In the genomic region with DNA sequence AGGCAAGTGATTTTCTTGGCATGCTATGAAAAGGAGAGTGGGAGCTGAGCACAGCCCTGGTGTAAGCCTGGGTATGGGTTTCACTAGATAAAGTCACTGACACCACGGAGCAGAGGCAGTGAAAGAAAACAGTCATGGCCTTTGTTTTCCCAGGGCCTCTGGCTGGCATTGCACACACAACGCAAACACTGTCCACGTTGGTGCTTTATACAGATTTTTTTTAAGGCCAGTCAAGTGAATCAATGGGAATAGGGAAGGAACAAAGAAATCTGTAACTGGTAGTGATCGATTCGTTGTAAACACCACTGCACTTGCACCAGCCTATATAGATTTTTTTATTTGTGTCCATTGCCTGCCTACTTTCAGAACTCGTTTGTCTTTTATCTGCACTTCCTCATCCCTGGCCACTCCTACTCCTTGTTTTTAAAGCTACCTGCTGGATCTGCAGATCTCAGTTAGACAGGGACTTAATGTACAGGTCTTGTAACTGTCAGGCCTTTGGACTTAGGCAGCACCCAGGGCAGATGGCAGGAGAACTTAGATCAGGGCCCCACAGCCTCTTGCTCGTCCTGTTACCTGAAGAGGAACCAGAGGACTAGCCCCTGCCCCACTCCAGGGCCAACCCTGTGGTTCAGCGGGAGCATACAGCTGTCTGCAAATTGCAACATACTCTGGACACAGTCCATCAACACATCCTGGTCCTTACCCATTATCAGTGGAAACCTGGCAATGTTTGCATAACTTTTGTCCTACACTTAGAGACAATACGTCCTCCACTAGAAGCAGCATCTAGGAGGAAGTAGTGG, we compare ENCODE assay signal across 1 cellular context.
A peak's percentile ranks its signal among the peaks of the same experiment; 100 is the strongest.
TF ChIP-seq lines count a peak whose summit lies in the region.

No MANE protein-coding gene starts in this region.

TF ChIP-seq in A549, 52 proteins besides CTCF, POLR2A, EP300 and RAD21 (continued from another document):
- TF ChIP-seq, protein P1, sequence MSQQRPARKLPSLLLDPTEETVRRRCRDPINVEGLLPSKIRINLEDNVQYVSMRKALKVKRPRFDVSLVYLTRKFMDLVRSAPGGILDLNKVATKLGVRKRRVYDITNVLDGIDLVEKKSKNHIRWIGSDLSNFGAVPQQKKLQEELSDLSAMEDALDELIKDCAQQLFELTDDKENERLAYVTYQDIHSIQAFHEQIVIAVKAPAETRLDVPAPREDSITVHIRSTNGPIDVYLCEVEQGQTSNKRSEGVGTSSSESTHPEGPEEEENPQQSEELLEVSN (IDR thresholded peaks at IDR 0.05; ENCODE audit: borderline replicate concordance, low read depth), result no peak
- TF ChIP-seq FOSB (CRISPR knock-in tag; IDR thresholded peaks at IDR 0.05), result no peak
- no peak for TF ChIP-seq SMC3 (IDR thresholded peaks at IDR 0.05)
- TF ChIP-seq RARB (CRISPR knock-in tag; IDR thresholded peaks at IDR 0.05), result no peak
- TF ChIP-seq CBX2 (IDR thresholded peaks at IDR 0.05; ENCODE audit: borderline replicate concordance, low read depth), result no peak
- no peak for TF ChIP-seq EHMT2 (IDR thresholded peaks at IDR 0.05; ENCODE audit: low read depth)
- TF ChIP-seq FOXS1 (CRISPR knock-in tag; IDR thresholded peaks at IDR 0.05), result no peak
- no peak for TF ChIP-seq POLR2AphosphoS2 (conservative IDR thresholded peaks at IDR 0.05; ENCODE audit: low read length)
- no peak for TF ChIP-seq HOXA7 (CRISPR knock-in tag; IDR thresholded peaks at IDR 0.05)
- no peak for TF ChIP-seq BHLHE40 (IDR thresholded peaks at IDR 0.05; ENCODE audit: low read depth, low read length)
- TF ChIP-seq, protein P2, sequence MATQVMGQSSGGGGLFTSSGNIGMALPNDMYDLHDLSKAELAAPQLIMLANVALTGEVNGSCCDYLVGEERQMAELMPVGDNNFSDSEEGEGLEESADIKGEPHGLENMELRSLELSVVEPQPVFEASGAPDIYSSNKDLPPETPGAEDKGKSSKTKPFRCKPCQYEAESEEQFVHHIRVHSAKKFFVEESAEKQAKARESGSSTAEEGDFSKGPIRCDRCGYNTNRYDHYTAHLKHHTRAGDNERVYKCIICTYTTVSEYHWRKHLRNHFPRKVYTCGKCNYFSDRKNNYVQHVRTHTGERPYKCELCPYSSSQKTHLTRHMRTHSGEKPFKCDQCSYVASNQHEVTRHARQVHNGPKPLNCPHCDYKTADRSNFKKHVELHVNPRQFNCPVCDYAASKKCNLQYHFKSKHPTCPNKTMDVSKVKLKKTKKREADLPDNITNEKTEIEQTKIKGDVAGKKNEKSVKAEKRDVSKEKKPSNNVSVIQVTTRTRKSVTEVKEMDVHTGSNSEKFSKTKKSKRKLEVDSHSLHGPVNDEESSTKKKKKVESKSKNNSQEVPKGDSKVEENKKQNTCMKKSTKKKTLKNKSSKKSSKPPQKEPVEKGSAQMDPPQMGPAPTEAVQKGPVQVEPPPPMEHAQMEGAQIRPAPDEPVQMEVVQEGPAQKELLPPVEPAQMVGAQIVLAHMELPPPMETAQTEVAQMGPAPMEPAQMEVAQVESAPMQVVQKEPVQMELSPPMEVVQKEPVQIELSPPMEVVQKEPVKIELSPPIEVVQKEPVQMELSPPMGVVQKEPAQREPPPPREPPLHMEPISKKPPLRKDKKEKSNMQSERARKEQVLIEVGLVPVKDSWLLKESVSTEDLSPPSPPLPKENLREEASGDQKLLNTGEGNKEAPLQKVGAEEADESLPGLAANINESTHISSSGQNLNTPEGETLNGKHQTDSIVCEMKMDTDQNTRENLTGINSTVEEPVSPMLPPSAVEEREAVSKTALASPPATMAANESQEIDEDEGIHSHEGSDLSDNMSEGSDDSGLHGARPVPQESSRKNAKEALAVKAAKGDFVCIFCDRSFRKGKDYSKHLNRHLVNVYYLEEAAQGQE (IDR thresholded peaks at IDR 0.05), result no peak
- 0 out of 2 replicates have a peak, but pooled peaks have one; percentile 8 for TF ChIP-seq HES2 (IDR thresholded peaks at IDR 0.05)
- TF ChIP-seq CBX8 (IDR thresholded peaks at IDR 0.05), result no peak
- no peak for TF ChIP-seq MAZ (IDR thresholded peaks at IDR 0.05; ENCODE audit: borderline replicate concordance, low read depth, low read length)
TF ChIP-seq in A549: peak in this region for 4.
